8 cellular contexts compared by ENCODE assay signal in the genomic region with DNA sequence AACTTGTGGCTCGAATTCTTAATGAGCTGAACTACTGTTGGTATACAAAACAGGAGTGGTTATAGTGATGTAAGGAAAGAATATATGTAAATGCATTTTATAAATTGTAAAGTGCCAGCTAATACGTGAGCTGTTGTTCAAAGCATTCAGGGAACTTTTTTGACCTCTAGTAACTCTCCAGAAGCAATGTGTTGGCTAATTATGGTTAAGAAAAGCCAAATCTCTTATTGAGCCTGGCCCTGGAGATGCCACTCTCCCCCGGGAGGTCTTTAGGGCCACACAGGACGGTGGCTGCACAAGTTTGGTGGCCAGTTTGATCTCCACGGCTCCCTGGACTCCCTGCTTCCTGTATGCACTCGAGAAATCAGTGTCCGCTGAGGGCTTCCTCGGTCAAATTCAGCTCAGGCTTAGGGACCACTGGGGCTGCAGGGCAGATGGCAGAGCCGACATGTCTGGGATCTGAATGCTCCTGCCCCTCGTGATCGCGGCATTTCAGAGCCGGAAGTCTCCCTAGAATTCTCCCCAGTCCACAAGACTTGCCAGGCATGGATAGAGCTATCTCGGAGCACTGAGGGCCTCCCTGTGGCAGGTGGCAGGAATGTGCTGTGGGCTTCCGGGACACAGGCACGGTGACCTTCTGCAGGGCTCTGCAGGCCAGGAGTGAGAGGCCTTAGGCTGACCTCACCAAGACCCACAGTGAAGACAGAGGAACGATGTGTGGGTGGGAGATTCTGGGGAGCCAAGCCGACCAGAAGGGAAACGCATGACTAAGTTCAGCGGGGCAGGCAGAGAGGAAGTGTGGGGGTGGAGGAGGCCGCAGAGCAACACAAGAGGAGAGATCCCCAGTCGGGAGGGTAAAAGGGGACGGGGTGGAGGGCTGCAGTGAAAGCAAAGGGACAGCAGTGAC. TPM values are rescaled to one million over a fixed set of nuclear protein-coding genes. Genes with fewer than 3 reads are reported as not detected.
DNase-seq lines count a peak whose midpoint lies in the region.

No MANE protein-coding gene starts in this region.

- peak; percentile 74 for DNase-seq in Daoy (ENCODE audit: low read depth)
- peak; percentile 63 for DNase-seq in LHCN-M2 (ENCODE audit: low read depth)
- no peak for DNase-seq in activated T-helper 2 cell treated with anti-CD3 and anti-CD28 coated beads, Interferon-gamma antibody, Interleukin-2, Interleukin-4, amounts not matched to agents 10 μg/mL and 5 μg/mL and 100 μg/mL, durations not matched to agents 14 hours and 24 hours and 36 hours (ENCODE audit: low spot score)
- DNase-seq in iPS-NIHi7 (ENCODE audit: extremely low spot score), result peak; percentile 45
- peak; percentile 33 for DNase-seq in stimulated activated CD4-positive, alpha-beta T cell treated with anti-CD3 and anti-CD28 coated beads, Interleukin-4, amount 100 ng/mL, for 24 hours
- DNase-seq in NCI-H2029 treated with DMSO at 0.1 percent for 48 hours (lab: John Stamatoyannopoulos, UW), result no peak
- no peak for DNase-seq in D341Med (ENCODE audit: low spot score)
- no peak for DNase-seq in NK-92 (lab: John Stamatoyannopoulos, UW; ENCODE audit: unreplicated experiment)

- H3K27ac Mint-ChIP-seq in activated T-helper 2 cell treated with anti-CD3 and anti-CD28 coated beads, Interferon-gamma antibody, Interleukin-2, Interleukin-4, amounts not matched to agents 10 μg/mL and 5 μg/mL and 100 μg/mL, durations not matched to agents 14 hours and 24 hours and 36 hours, result peak overlapping the region; percentile 18

- H3K4me1 Mint-ChIP-seq in activated T-helper 2 cell treated with anti-CD3 and anti-CD28 coated beads, Interferon-gamma antibody, Interleukin-2, Interleukin-4, amounts not matched to agents 10 μg/mL and 5 μg/mL and 100 μg/mL, durations not matched to agents 14 hours and 24 hours and 36 hours (ENCODE audit: low read depth), result peaks cover 20% of the 10 kb centered on the region

- peak overlapping the region; percentile 15 for H3K4me3 Mint-ChIP-seq in activated T-helper 2 cell treated with anti-CD3 and anti-CD28 coated beads, Interferon-gamma antibody, Interleukin-2, Interleukin-4, amounts not matched to agents 10 μg/mL and 5 μg/mL and 100 μg/mL, durations not matched to agents 14 hours and 24 hours and 36 hours (ENCODE audit: low read depth)

- no peaks in the 10 kb centered on the region for H3K27me3 Mint-ChIP-seq in activated T-helper 2 cell treated with anti-CD3 and anti-CD28 coated beads, Interferon-gamma antibody, Interleukin-2, Interleukin-4, amounts not matched to agents 10 μg/mL and 5 μg/mL and 100 μg/mL, durations not matched to agents 14 hours and 24 hours and 36 hours (ENCODE audit: low read depth)

- peaks cover 10% of the 10 kb centered on the region for H3K36me3 Mint-ChIP-seq in activated T-helper 2 cell treated with anti-CD3 and anti-CD28 coated beads, Interferon-gamma antibody, Interleukin-2, Interleukin-4, amounts not matched to agents 10 μg/mL and 5 μg/mL and 100 μg/mL, durations not matched to agents 14 hours and 24 hours and 36 hours (ENCODE audit: low read depth)

- intact Hi-C loops in activated T-helper 2 cell treated with anti-CD3 and anti-CD28 coated beads, Interferon-gamma antibody, Interleukin-2, Interleukin-4, amounts not matched to agents 10 μg/mL and 5 μg/mL and 100 μg/mL, durations not matched to agents 14 hours and 24 hours and 36 hours (cut with micrococcal nuclease), result loop anchor here (5.0 kb wide), 2 partner anchors 67 to 87 kb away; a partner anchor contains a TSS

- H3K9me3 Mint-ChIP-seq in activated T-helper 2 cell treated with anti-CD3 and anti-CD28 coated beads, Interferon-gamma antibody, Interleukin-2, Interleukin-4, amounts not matched to agents 10 μg/mL and 5 μg/mL and 100 μg/mL, durations not matched to agents 14 hours and 24 hours and 36 hours, result no peaks in the 10 kb centered on the region

RNA-seq across cellular contexts. Expression of a gene that starts 18.6 kb away (rescaled TPM):
- total RNA-seq in Daoy (2014; rRNA removed; shearing (Covaris generic)), result 0.33 and 0.51 TPM in 2 replicates
- 1.5 TPM in 2 replicates for total RNA-seq in LHCN-M2 (2014; rRNA removed)
- 1.9 TPM for polyA plus RNA-seq in LHCN-M2 (2012)
- total RNA-seq in activated T-helper 2 cell treated with anti-CD3 and anti-CD28 coated beads, Interferon-gamma antibody, Interleukin-2, Interleukin-4, amounts not matched to agents 10 μg/mL and 5 μg/mL and 100 μg/mL, durations not matched to agents 14 hours and 24 hours and 36 hours, result 0.52 and 1.1 TPM in 2 replicates

Comparison
In these comparisons a context has a peak if more than half of its experiments do, and no peak if none do; other contexts are left out.
1. DNase-seq: peak in Daoy (single experiment), LHCN-M2 (single experiment), iPS-NIHi7 (single experiment) and stimulated activated CD4-positive, alpha-beta T cell treated with anti-CD3 and anti-CD28 coated beads, Interleukin-4, amount 100 ng/mL, for 24 hours (single experiment); none in activated T-helper 2 cell treated with anti-CD3 and anti-CD28 coated beads, Interferon-gamma antibody, Interleukin-2, Interleukin-4, amounts not matched to agents 10 μg/mL and 5 μg/mL and 100 μg/mL, durations not matched to agents 14 hours and 24 hours and 36 hours (single experiment), NCI-H2029 treated with DMSO at 0.1 percent for 48 hours (single experiment), D341Med (single experiment) and NK-92 (single experiment).